Comparison of ENCODE assay signal across 8 cellular contexts in the genomic region with DNA sequence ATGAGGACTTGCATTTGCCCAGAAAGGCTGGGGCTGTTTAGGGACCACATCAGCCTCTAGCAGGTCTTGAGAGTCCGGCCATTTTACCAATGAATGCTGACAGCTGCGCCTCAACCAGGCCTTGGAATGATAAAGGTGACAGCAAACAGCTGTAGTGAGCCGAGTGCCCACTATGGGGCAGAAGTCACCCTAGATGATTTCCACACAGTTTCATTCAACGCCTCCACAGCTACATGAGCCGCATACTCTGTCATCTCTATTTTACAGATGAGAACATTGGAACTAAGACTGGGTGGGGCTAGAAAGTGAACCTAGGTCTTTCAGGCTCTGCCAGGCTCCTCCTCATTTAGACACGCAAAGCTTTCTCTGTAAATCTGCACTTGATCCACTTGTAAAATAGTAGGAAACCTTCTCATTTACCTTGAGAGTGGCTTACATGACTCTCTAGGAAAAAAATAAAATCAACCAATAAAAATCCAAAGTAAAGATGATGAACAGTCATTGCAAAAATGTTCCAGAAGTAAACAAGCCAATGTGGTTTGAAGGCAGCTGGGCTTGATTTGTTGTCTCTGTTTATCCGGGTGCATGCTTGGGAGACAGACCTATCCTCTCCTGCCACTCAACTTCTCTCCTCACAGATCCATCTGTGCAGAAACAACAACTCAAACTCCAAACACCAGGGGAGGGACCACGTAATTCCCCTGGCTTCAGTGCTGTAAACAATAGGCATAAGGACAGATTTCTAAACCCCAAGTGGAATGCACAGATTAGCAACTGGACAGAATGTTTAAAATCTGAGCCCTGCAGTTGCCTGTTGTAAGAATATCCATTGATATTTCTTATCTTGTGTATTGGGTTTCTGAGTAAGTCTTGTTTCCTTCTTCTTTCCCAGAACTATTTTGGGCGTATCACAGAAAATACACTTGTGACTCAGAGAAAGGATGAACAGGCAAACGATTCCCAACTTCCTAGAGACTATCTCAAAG. TPM values are rescaled to one million over a fixed set of nuclear protein-coding genes. Genes with fewer than 3 reads are reported as not detected.
DNase-seq lines count a peak whose midpoint lies in the region; ATAC-seq, FAIRE-seq and TF ChIP-seq lines count a peak whose summit lies in the region.

No MANE protein-coding gene starts in this region.

- DNase-seq in D721Med (ENCODE audit: insufficient read length, low spot score), result peak; percentile 34
- DNase-seq in H7, result peak; percentile 80
- DNase-seq in NCI-H460 (ENCODE audit: extremely low read depth, low read depth), result peak; percentile 58
- DNase-seq in activated CD8-positive, alpha-beta T cell treated with anti-CD3 and anti-CD28 coated beads, Interleukin-2, amount 10 ng/mL, durations not matched to agents 7 days and 5 days, result peak; percentile 43
- no peak for DNase-seq in esophagus squamous epithelium (lab: John Stamatoyannopoulos, UW)
- peak in 4 of 9 donors; percentile 5 to 31 (median 14) for DNase-seq in naive thymus-derived CD4-positive, alpha-beta T cell
- peak; percentile 52 to 58 for DNase-seq in thyroid gland

- no peak for FAIRE-seq in D721Med (lab: Jason Lieb, UNC)

- no peaks in the 10 kb centered on the region for H3K9me3 ChIP-seq in esophagus squamous epithelium
- H3K9me3 ChIP-seq in naive thymus-derived CD4-positive, alpha-beta T cell (ENCODE audit: control insufficient read depth in 2 of 3, low read length in 3 of 3), result no peaks in the 10 kb centered on the region
- no peaks in the 10 kb centered on the region for H3K9me3 ChIP-seq in thyroid gland

- H3K9me3 Mint-ChIP-seq in activated CD8-positive, alpha-beta T cell treated with anti-CD3 and anti-CD28 coated beads, Interleukin-2, amount 10 ng/mL, durations not matched to agents 7 days and 5 days (ENCODE audit: insufficient read depth), result no peaks in the 10 kb centered on the region
- peaks cover 0 to 5% (median 0%) of the 10 kb centered on the region in 11 donors for H3K9me3 Mint-ChIP-seq in naive thymus-derived CD4-positive, alpha-beta T cell

- no peak for ATAC-seq in activated CD8-positive, alpha-beta T cell treated with anti-CD3 and anti-CD28 coated beads, Interleukin-2, amount 10 ng/mL, durations not matched to agents 7 days and 5 days
- ATAC-seq in naive thymus-derived CD4-positive, alpha-beta T cell, result peak; percentile 74
- no peak for ATAC-seq in HG02981 (IDR thresholded peaks at IDR 0.05; ENCODE audit: unreplicated experiment)

- POLR2A ChIA-PET in activated CD8-positive, alpha-beta T cell treated with anti-CD3 and anti-CD28 coated beads, Interleukin-2, amount 10 ng/mL, durations not matched to agents 7 days and 5 days (lab: Charles Lee), result no interaction called here
- POLR2A ChIA-PET in naive thymus-derived CD4-positive, alpha-beta T cell (lab: Charles Lee), result no interaction called here

- H3K27me3 Mint-ChIP-seq in activated CD8-positive, alpha-beta T cell treated with anti-CD3 and anti-CD28 coated beads, Interleukin-2, amount 10 ng/mL, durations not matched to agents 7 days and 5 days (ENCODE audit: low read depth), result peaks cover 2% of the 10 kb centered on the region
- H3K27me3 Mint-ChIP-seq in naive thymus-derived CD4-positive, alpha-beta T cell, result peaks cover 2 to 21% (median 15%) of the 10 kb centered on the region in 5 donors

- H3K27me3 ChIP-seq in H7 (ENCODE audit: control insufficient read depth, insufficient read depth, low read length) (no peaks in the 10 kb centered on the region), esophagus squamous epithelium (no peaks in the 10 kb centered on the region), thyroid gland (no peaks in the 10 kb centered on the region)
- no peaks in the 10 kb centered on the region for H3K27me3 ChIP-seq in naive thymus-derived CD4-positive, alpha-beta T cell (ENCODE audit: control insufficient read depth in 2 of 2, insufficient read depth in 2 of 2, low read length in 2 of 2)

- CTCF ChIA-PET in activated CD8-positive, alpha-beta T cell treated with anti-CD3 and anti-CD28 coated beads, Interleukin-2, amount 10 ng/mL, durations not matched to agents 7 days and 5 days (lab: Charles Lee), result interaction anchor here (0.7 to 3.1 kb wide), 11 partner anchors 9 to 466 kb away, joined by 3 to 23 read pairs (median 4); no protein-coding TSS in a partner anchor
- CTCF ChIA-PET in naive thymus-derived CD4-positive, alpha-beta T cell (lab: Charles Lee), result interaction anchor here (1.6 kb wide), 1 partner anchor 354 kb away, joined by 9 read pairs; no protein-coding TSS in a partner anchor

- intact Hi-C loops in esophagus squamous epithelium (cut with DNase I) (loop anchor here (10.0 kb wide), 1 partner anchor 320 kb away; no protein-coding TSS in a partner anchor), thyroid gland (cut with DNase I) (no loop called here)
- intact Hi-C loops in naive thymus-derived CD4-positive, alpha-beta T cell (cut with micrococcal nuclease), result loop anchor here (1.0 to 2.0 kb wide), 2 partner anchors 318 to 354 kb away; no protein-coding TSS in a partner anchor

- TF ChIP-seq POLR2A in esophagus squamous epithelium (IDR thresholded peaks at IDR 0.05), result no peak
- no peak for TF ChIP-seq POLR2A in thyroid gland (IDR thresholded peaks at IDR 0.05)

- H3K36me3 Mint-ChIP-seq in activated CD8-positive, alpha-beta T cell treated with anti-CD3 and anti-CD28 coated beads, Interleukin-2, amount 10 ng/mL, durations not matched to agents 7 days and 5 days (ENCODE audit: low read depth), result peaks cover 49% of the 10 kb centered on the region
- peaks cover 0 to 24% (median 3%) of the 10 kb centered on the region in 5 donors for H3K36me3 Mint-ChIP-seq in naive thymus-derived CD4-positive, alpha-beta T cell

- no peak overlapping the region for H3K4me3 Mint-ChIP-seq in activated CD8-positive, alpha-beta T cell treated with anti-CD3 and anti-CD28 coated beads, Interleukin-2, amount 10 ng/mL, durations not matched to agents 7 days and 5 days
- no peak overlapping the region for H3K4me3 Mint-ChIP-seq in naive thymus-derived CD4-positive, alpha-beta T cell

- H3K36me3 ChIP-seq in H7 (replicated peaks; ENCODE audit: control insufficient read depth, insufficient read depth, low read length) (peaks cover 16% of the 10 kb centered on the region), esophagus squamous epithelium (peaks cover 0 to 45% (median 0%) of the 10 kb centered on the region in 3 donors), thyroid gland (no peaks in the 10 kb centered on the region)
- no peaks in the 10 kb centered on the region for H3K36me3 ChIP-seq in naive thymus-derived CD4-positive, alpha-beta T cell (ENCODE audit: control insufficient read depth in 2 of 3, insufficient read depth in 3 of 3, low read length in 3 of 3)

- 30 to 44% methylated on average over 10 of the region's 10 CpGs for WGBS in esophagus squamous epithelium, 2 donors
- WGBS in thyroid gland, 2 donors, result 38 to 39% methylated on average over 10 of the region's 10 CpGs

- H3K4me1 Mint-ChIP-seq in activated CD8-positive, alpha-beta T cell treated with anti-CD3 and anti-CD28 coated beads, Interleukin-2, amount 10 ng/mL, durations not matched to agents 7 days and 5 days (ENCODE audit: low read depth), result peaks cover 11% of the 10 kb centered on the region
- peaks cover 0 to 18% (median 0%) of the 10 kb centered on the region in 7 donors for H3K4me1 Mint-ChIP-seq in naive thymus-derived CD4-positive, alpha-beta T cell

- H3K27ac Mint-ChIP-seq in activated CD8-positive, alpha-beta T cell treated with anti-CD3 and anti-CD28 coated beads, Interleukin-2, amount 10 ng/mL, durations not matched to agents 7 days and 5 days, result no peak overlapping the region
- H3K27ac Mint-ChIP-seq in naive thymus-derived CD4-positive, alpha-beta T cell, result peak overlapping the region in 1 of 9 donors; percentile 29

- H3K27ac ChIP-seq in esophagus squamous epithelium, result peak overlapping the region; percentile 43 to 78 (median 60)
- H3K27ac ChIP-seq in naive thymus-derived CD4-positive, alpha-beta T cell (ENCODE audit: low read depth, low read length), result no peak overlapping the region
- H3K27ac ChIP-seq in thyroid gland, result peak overlapping the region in 2 of 3 donors; percentile 18 to 38

- H3K4me1 ChIP-seq in esophagus squamous epithelium (peaks cover 11 to 36% (median 16%) of the 10 kb centered on the region in 3 donors), thyroid gland (peaks cover 8 to 25% of the 10 kb centered on the region in 2 donors)
- no peaks in the 10 kb centered on the region for H3K4me1 ChIP-seq in naive thymus-derived CD4-positive, alpha-beta T cell (ENCODE audit: control insufficient read depth in 2 of 2, insufficient read depth in 2 of 2, low read length in 2 of 2)

- TF ChIP-seq CTCF in D721Med (IDR thresholded peaks at IDR 0.05; ENCODE audit: insufficient read depth, missing control alignments), result peak; percentile 68
- TF ChIP-seq CTCF in esophagus squamous epithelium (IDR thresholded peaks at IDR 0.05), result peak in 5 of 6 experiments; percentile 49 to 78 (median 62)
- TF ChIP-seq CTCF in thyroid gland (IDR thresholded peaks at IDR 0.05), result peak in 4 of 6 experiments; percentile 50 to 66 (median 60)

- H3K4me3 ChIP-seq in H7 (ENCODE audit: insufficient read depth, low read depth, low read length), result no peak overlapping the region
- no peak overlapping the region for H3K4me3 ChIP-seq in esophagus squamous epithelium
- no peak overlapping the region for H3K4me3 ChIP-seq in naive thymus-derived CD4-positive, alpha-beta T cell (ENCODE audit: low read length)
- H3K4me3 ChIP-seq in thyroid gland (replicated peaks in 1 of 3), result no peak overlapping the region

RNA-seq across cellular contexts. Expression of a gene that starts 31.5 kb away (rescaled TPM):
- total RNA-seq in H7 (2014; rRNA removed; shearing (Covaris generic)), result not detected in 2 replicates
- total RNA-seq in NCI-H460 (2014; rRNA removed; shearing (Covaris generic)), result not detected in 2 replicates
- polyA plus RNA-seq in NCI-H460 (2014; cell fraction: nucleus; rRNA removed), result 0.07 TPM in 1 of 2 replicates, not detected in the other
- total RNA-seq in activated CD8-positive, alpha-beta T cell treated with anti-CD3 and anti-CD28 coated beads, Interleukin-2, amount 10 ng/mL, durations not matched to agents 7 days and 5 days, result not detected
- total RNA-seq in esophagus squamous epithelium, result not detected
- total RNA-seq in naive thymus-derived CD4-positive, alpha-beta T cell, result not detected
- polyA plus RNA-seq in naive thymus-derived CD4-positive, alpha-beta T cell, result not detected
- under 1 TPM in 1 of 4 donors, not detected in 3; 0.27 TPM for total RNA-seq in thyroid gland
